1 cellular context compared by ENCODE assay signal in genomic region chr17:71759422-71760060, GRCh38.
TF ChIP-seq lines count a peak whose summit lies in the region.

No MANE protein-coding gene starts in this region.

TF ChIP-seq in HCT116, 20 proteins besides CTCF, POLR2A, EP300 and RAD21 (continued from another document):
- TF ChIP-seq, protein P1, sequence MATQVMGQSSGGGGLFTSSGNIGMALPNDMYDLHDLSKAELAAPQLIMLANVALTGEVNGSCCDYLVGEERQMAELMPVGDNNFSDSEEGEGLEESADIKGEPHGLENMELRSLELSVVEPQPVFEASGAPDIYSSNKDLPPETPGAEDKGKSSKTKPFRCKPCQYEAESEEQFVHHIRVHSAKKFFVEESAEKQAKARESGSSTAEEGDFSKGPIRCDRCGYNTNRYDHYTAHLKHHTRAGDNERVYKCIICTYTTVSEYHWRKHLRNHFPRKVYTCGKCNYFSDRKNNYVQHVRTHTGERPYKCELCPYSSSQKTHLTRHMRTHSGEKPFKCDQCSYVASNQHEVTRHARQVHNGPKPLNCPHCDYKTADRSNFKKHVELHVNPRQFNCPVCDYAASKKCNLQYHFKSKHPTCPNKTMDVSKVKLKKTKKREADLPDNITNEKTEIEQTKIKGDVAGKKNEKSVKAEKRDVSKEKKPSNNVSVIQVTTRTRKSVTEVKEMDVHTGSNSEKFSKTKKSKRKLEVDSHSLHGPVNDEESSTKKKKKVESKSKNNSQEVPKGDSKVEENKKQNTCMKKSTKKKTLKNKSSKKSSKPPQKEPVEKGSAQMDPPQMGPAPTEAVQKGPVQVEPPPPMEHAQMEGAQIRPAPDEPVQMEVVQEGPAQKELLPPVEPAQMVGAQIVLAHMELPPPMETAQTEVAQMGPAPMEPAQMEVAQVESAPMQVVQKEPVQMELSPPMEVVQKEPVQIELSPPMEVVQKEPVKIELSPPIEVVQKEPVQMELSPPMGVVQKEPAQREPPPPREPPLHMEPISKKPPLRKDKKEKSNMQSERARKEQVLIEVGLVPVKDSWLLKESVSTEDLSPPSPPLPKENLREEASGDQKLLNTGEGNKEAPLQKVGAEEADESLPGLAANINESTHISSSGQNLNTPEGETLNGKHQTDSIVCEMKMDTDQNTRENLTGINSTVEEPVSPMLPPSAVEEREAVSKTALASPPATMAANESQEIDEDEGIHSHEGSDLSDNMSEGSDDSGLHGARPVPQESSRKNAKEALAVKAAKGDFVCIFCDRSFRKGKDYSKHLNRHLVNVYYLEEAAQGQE (IDR thresholded peaks at IDR 0.05; ENCODE audit: low read depth) = no peak
- no peak for TF ChIP-seq TCF7L2 (IDR thresholded peaks at IDR 0.05; ENCODE audit: borderline replicate concordance, extremely low read depth, insufficient read depth, insufficient read length)
TF ChIP-seq in HCT116: peak in this region for 0.
